1 cellular context compared by ENCODE assay signal in genomic region chr10:11553773-11554381, GRCh38.
TF ChIP-seq lines count a peak whose summit lies in the region.

No MANE protein-coding gene starts in this region.

TF ChIP-seq in IMR-90, 13 proteins besides CTCF, POLR2A, EP300 and RAD21:
- no peak for TF ChIP-seq CEBPB (IDR thresholded peaks at IDR 0.05; ENCODE audit: low read depth, low read length)
- no peak for TF ChIP-seq BHLHE40 (IDR thresholded peaks at IDR 0.05; ENCODE audit: low read depth, low read length)
- TF ChIP-seq ELK1 (IDR thresholded peaks at IDR 0.05; ENCODE audit: borderline replicate concordance, low read depth, low read length) = no peak
- TF ChIP-seq RCOR1 (IDR thresholded peaks at IDR 0.05; ENCODE audit: insufficient replicate concordance, low read length) = no peak
- TF ChIP-seq CHD1 (IDR thresholded peaks at IDR 0.05; ENCODE audit: low read depth, low read length) = no peak
- no peak for TF ChIP-seq SMC3 (IDR thresholded peaks at IDR 0.05; ENCODE audit: low read depth, low read length)
- no peak for TF ChIP-seq NFE2L2 (IDR thresholded peaks at IDR 0.05; ENCODE audit: low read depth, low read length)
- no peak for TF ChIP-seq MAZ (IDR thresholded peaks at IDR 0.05; ENCODE audit: borderline replicate concordance, low read depth, low read length)
- TF ChIP-seq USF2 (IDR thresholded peaks at IDR 0.05; ENCODE audit: low read depth, low read length) = no peak
- no peak for TF ChIP-seq RFX5 (IDR thresholded peaks at IDR 0.05; ENCODE audit: low read depth, low read length)
- TF ChIP-seq MAFK (IDR thresholded peaks at IDR 0.05; ENCODE audit: low read depth, low read length) = no peak
- no peak for TF ChIP-seq FOS (IDR thresholded peaks at IDR 0.05; ENCODE audit: low read depth, low read length)
- TF ChIP-seq MXI1 (IDR thresholded peaks at IDR 0.05; ENCODE audit: borderline replicate concordance, low read depth, low read length) = no peak
